8 cellular contexts compared by ENCODE assay signal in the genomic region with DNA sequence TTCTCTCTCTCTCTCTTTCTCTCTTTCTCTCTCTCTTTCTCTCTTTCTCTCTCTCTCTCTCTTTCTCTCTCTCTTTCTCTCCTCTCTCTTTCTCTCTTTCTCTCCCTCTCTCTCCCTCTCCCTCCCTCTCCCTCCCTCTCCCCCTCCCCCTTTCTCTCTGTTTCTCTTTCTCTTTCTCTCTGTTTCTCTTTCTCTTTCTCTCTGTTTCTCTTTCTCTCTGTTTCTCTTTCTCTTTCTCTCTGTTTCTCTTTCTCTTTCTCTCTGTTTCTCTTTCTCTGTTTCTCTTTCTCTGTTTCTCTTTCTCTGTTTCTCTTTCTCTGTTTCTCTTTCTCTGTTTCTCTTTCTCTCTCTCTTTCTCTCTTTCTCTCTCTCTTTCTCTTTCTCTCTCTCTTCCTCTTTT.
DNase-seq lines count a peak whose midpoint lies in the region; ATAC-seq and TF ChIP-seq lines count a peak whose summit lies in the region.
"Not testable (repeated sequence)": the region's sequence is repeated elsewhere in the genome, so short reads cannot be mapped to it uniquely, and the experiment has no call there.

No MANE protein-coding gene starts in this region.

- H3K27me3 Mint-ChIP-seq in CD8-positive, alpha-beta memory T cell: peaks cover 0 to 12% of the 10 kb centered on the region in 2 donors
- H3K27me3 Mint-ChIP-seq in T-helper 2 cell treated with Interferon-gamma antibody and Interleukin-4, amounts not matched to agents 5 μg/mL and 100 μg/mL, for 36 hours (ENCODE audit: low read depth); activated CD8-positive, alpha-beta T cell treated with anti-CD3 and anti-CD28 coated beads for 36 hours; activated T-helper 1 cell treated with anti-CD3 and anti-CD28 coated beads, Interleukin-12 subunit alpha, Interleukin-12 subunit beta, Interleukin-2, Interleukin-4 antibody, amounts not matched to agents 30 ng/mL and 10 ng/mL and 1 ng/mL, durations not matched to agents 14 hours and 24 hours and 36 hours (ENCODE audit: insufficient read depth); effector memory CD8-positive, alpha-beta T cell; natural killer cell (ENCODE audit: low read depth in 2 of 2); stimulated activated naive CD8-positive, alpha-beta T cell treated with anti-CD3 and anti-CD28 coated beads, Interleukin-15, Interleukin-2, amounts not matched to agents 100 ng/mL and 50 ng/mL, for 24 hours: not testable (repeated sequence)

- not testable (repeated sequence) for H3K4me1 ChIP-seq in CD8-positive, alpha-beta memory T cell (ENCODE audit: insufficient read depth, low read length)

- peak overlapping the region in 6 of 7 donors; percentile 35 to 87 (median 56) for H3K4me3 Mint-ChIP-seq in CD8-positive, alpha-beta memory T cell
- peak overlapping the region; percentile 52 for H3K4me3 Mint-ChIP-seq in T-helper 2 cell treated with Interferon-gamma antibody and Interleukin-4, amounts not matched to agents 5 μg/mL and 100 μg/mL, for 36 hours
- peak overlapping the region; percentile 50 for H3K4me3 Mint-ChIP-seq in activated CD8-positive, alpha-beta T cell treated with anti-CD3 and anti-CD28 coated beads for 36 hours
- peak overlapping the region; percentile 69 for H3K4me3 Mint-ChIP-seq in activated T-helper 1 cell treated with anti-CD3 and anti-CD28 coated beads, Interleukin-12 subunit alpha, Interleukin-12 subunit beta, Interleukin-2, Interleukin-4 antibody, amounts not matched to agents 30 ng/mL and 10 ng/mL and 1 ng/mL, durations not matched to agents 14 hours and 24 hours and 36 hours
- peak overlapping the region; percentile 53 to 69 for H3K4me3 Mint-ChIP-seq in effector memory CD8-positive, alpha-beta T cell
- peak overlapping the region; percentile 59 for H3K4me3 Mint-ChIP-seq in natural killer cell
- H3K4me3 Mint-ChIP-seq in stimulated activated naive CD8-positive, alpha-beta T cell treated with anti-CD3 and anti-CD28 coated beads, Interleukin-15, Interleukin-2, amounts not matched to agents 100 ng/mL and 50 ng/mL, for 24 hours: not testable (repeated sequence)

- CTCF ChIA-PET in CD8-positive, alpha-beta memory T cell (lab: Charles Lee); activated CD8-positive, alpha-beta T cell treated with anti-CD3 and anti-CD28 coated beads for 36 hours (lab: Charles Lee): not testable (repeated sequence)

- intact Hi-C loops in activated CD8-positive, alpha-beta T cell treated with anti-CD3 and anti-CD28 coated beads for 36 hours (cut with micrococcal nuclease): not testable (repeated sequence)
- intact Hi-C loops in activated T-helper 1 cell treated with anti-CD3 and anti-CD28 coated beads, Interleukin-12 subunit alpha, Interleukin-12 subunit beta, Interleukin-2, Interleukin-4 antibody, amounts not matched to agents 30 ng/mL and 10 ng/mL and 1 ng/mL, durations not matched to agents 14 hours and 24 hours and 36 hours (cut with micrococcal nuclease): loop anchor here (1.0 kb wide), 1 partner anchor 21 kb away; no protein-coding TSS in a partner anchor
- intact Hi-C loops in natural killer cell (cut with micrococcal nuclease): loop anchor here (2.0 kb wide), 1 partner anchor 21 kb away; no protein-coding TSS in a partner anchor

- peaks cover 30 to 47% (median 33%) of the 10 kb centered on the region in 3 donors for H3K4me1 Mint-ChIP-seq in CD8-positive, alpha-beta memory T cell
- peaks cover 19% of the 10 kb centered on the region for H3K4me1 Mint-ChIP-seq in T-helper 2 cell treated with Interferon-gamma antibody and Interleukin-4, amounts not matched to agents 5 μg/mL and 100 μg/mL, for 36 hours (ENCODE audit: low read depth)
- H3K4me1 Mint-ChIP-seq in activated CD8-positive, alpha-beta T cell treated with anti-CD3 and anti-CD28 coated beads for 36 hours (ENCODE audit: low read depth): peaks cover 33% of the 10 kb centered on the region
- peaks cover 33% of the 10 kb centered on the region for H3K4me1 Mint-ChIP-seq in activated T-helper 1 cell treated with anti-CD3 and anti-CD28 coated beads, Interleukin-12 subunit alpha, Interleukin-12 subunit beta, Interleukin-2, Interleukin-4 antibody, amounts not matched to agents 30 ng/mL and 10 ng/mL and 1 ng/mL, durations not matched to agents 14 hours and 24 hours and 36 hours (ENCODE audit: low read depth)
- peaks cover 17 to 32% of the 10 kb centered on the region in 2 donors for H3K4me1 Mint-ChIP-seq in effector memory CD8-positive, alpha-beta T cell (ENCODE audit: low read depth in 2 of 2)
- H3K4me1 Mint-ChIP-seq in natural killer cell: peaks cover 19 to 36% of the 10 kb centered on the region in 2 donors
- peaks cover 31% of the 10 kb centered on the region for H3K4me1 Mint-ChIP-seq in stimulated activated naive CD8-positive, alpha-beta T cell treated with anti-CD3 and anti-CD28 coated beads, Interleukin-15, Interleukin-2, amounts not matched to agents 100 ng/mL and 50 ng/mL, for 24 hours (ENCODE audit: low read depth)

- DNase-seq in CD8-positive, alpha-beta memory T cell: peak in 1 of 5 donors; percentile 26
- not testable (repeated sequence) for DNase-seq in T-helper 2 cell treated with Interferon-gamma antibody and Interleukin-4, amounts not matched to agents 5 μg/mL and 100 μg/mL, for 36 hours (ENCODE audit: low spot score); activated CD8-positive, alpha-beta T cell treated with anti-CD3 and anti-CD28 coated beads for 36 hours; activated T-helper 1 cell treated with anti-CD3 and anti-CD28 coated beads, Interleukin-12 subunit alpha, Interleukin-12 subunit beta, Interleukin-2, Interleukin-4 antibody, amounts not matched to agents 30 ng/mL and 10 ng/mL and 1 ng/mL, durations not matched to agents 14 hours and 24 hours and 36 hours (ENCODE audit: low spot score); activated naive CD4-positive, alpha-beta T cell treated with anti-CD3 and anti-CD28 coated beads, Interleukin-2, amount 50 U/mL, for 72 hours (ENCODE audit: low spot score in 2 of 2); effector memory CD8-positive, alpha-beta T cell; natural killer cell

- not testable (repeated sequence) for H3K27me3 ChIP-seq in CD8-positive, alpha-beta memory T cell (ENCODE audit: insufficient read depth, low read length, poor library complexity, severe bottlenecking)

- not testable (repeated sequence) for H3K36me3 ChIP-seq in CD8-positive, alpha-beta memory T cell (ENCODE audit: insufficient read depth, low read length)

- H3K36me3 Mint-ChIP-seq in CD8-positive, alpha-beta memory T cell: peaks cover 4 to 24% (median 8%) of the 10 kb centered on the region in 3 donors
- peaks cover 23% of the 10 kb centered on the region for H3K36me3 Mint-ChIP-seq in T-helper 2 cell treated with Interferon-gamma antibody and Interleukin-4, amounts not matched to agents 5 μg/mL and 100 μg/mL, for 36 hours (ENCODE audit: low read depth)
- H3K36me3 Mint-ChIP-seq in activated CD8-positive, alpha-beta T cell treated with anti-CD3 and anti-CD28 coated beads for 36 hours (ENCODE audit: low read depth): peaks cover 51% of the 10 kb centered on the region
- H3K36me3 Mint-ChIP-seq in activated T-helper 1 cell treated with anti-CD3 and anti-CD28 coated beads, Interleukin-12 subunit alpha, Interleukin-12 subunit beta, Interleukin-2, Interleukin-4 antibody, amounts not matched to agents 30 ng/mL and 10 ng/mL and 1 ng/mL, durations not matched to agents 14 hours and 24 hours and 36 hours (ENCODE audit: low read depth): peaks cover 18% of the 10 kb centered on the region
- peaks cover 13 to 26% of the 10 kb centered on the region in 2 donors for H3K36me3 Mint-ChIP-seq in activated naive CD4-positive, alpha-beta T cell treated with anti-CD3 and anti-CD28 coated beads, Interleukin-2, amount 50 U/mL, for 72 hours
- H3K36me3 Mint-ChIP-seq in effector memory CD8-positive, alpha-beta T cell (ENCODE audit: insufficient read depth): peaks cover 22% of the 10 kb centered on the region
- H3K36me3 Mint-ChIP-seq in natural killer cell: not testable (repeated sequence)
- peaks cover 15% of the 10 kb centered on the region for H3K36me3 Mint-ChIP-seq in stimulated activated naive CD8-positive, alpha-beta T cell treated with anti-CD3 and anti-CD28 coated beads, Interleukin-15, Interleukin-2, amounts not matched to agents 100 ng/mL and 50 ng/mL, for 24 hours (ENCODE audit: low read depth)

- H3K4me3 ChIP-seq in CD8-positive, alpha-beta memory T cell (ENCODE audit: low read length): not testable (repeated sequence)

- peak; percentile 14 for TF ChIP-seq CTCF in activated CD8-positive, alpha-beta T cell treated with anti-CD3 and anti-CD28 coated beads for 36 hours (IDR thresholded peaks at IDR 0.05)
- TF ChIP-seq CTCF in natural killer cell (IDR thresholded peaks at IDR 0.05): peak; percentile 9

- POLR2A ChIA-PET in CD8-positive, alpha-beta memory T cell (lab: Charles Lee); activated CD8-positive, alpha-beta T cell treated with anti-CD3 and anti-CD28 coated beads for 36 hours (lab: Charles Lee): not testable (repeated sequence)

- peak overlapping the region; percentile 43 to 95 (median 90) for H3K27ac Mint-ChIP-seq in CD8-positive, alpha-beta memory T cell
- H3K27ac Mint-ChIP-seq in T-helper 2 cell treated with Interferon-gamma antibody and Interleukin-4, amounts not matched to agents 5 μg/mL and 100 μg/mL, for 36 hours: peak overlapping the region; percentile 90
- H3K27ac Mint-ChIP-seq in activated CD8-positive, alpha-beta T cell treated with anti-CD3 and anti-CD28 coated beads for 36 hours: peak overlapping the region; percentile 76
- H3K27ac Mint-ChIP-seq in activated T-helper 1 cell treated with anti-CD3 and anti-CD28 coated beads, Interleukin-12 subunit alpha, Interleukin-12 subunit beta, Interleukin-2, Interleukin-4 antibody, amounts not matched to agents 30 ng/mL and 10 ng/mL and 1 ng/mL, durations not matched to agents 14 hours and 24 hours and 36 hours: peak overlapping the region; percentile 95
- peak overlapping the region; percentile 38 to 88 for H3K27ac Mint-ChIP-seq in activated naive CD4-positive, alpha-beta T cell treated with anti-CD3 and anti-CD28 coated beads, Interleukin-2, amount 50 U/mL, for 72 hours
- H3K27ac Mint-ChIP-seq in effector memory CD8-positive, alpha-beta T cell: peak overlapping the region; percentile 92 to 96
- peak overlapping the region; percentile 85 to 88 for H3K27ac Mint-ChIP-seq in natural killer cell
- H3K27ac Mint-ChIP-seq in stimulated activated naive CD8-positive, alpha-beta T cell treated with anti-CD3 and anti-CD28 coated beads, Interleukin-15, Interleukin-2, amounts not matched to agents 100 ng/mL and 50 ng/mL, for 24 hours: peak overlapping the region; percentile 84

- H3K9me3 ChIP-seq in CD8-positive, alpha-beta memory T cell (ENCODE audit: low read length): not testable (repeated sequence)

- H3K9me3 Mint-ChIP-seq in CD8-positive, alpha-beta memory T cell; effector memory CD8-positive, alpha-beta T cell; natural killer cell: not testable (repeated sequence)
- H3K9me3 Mint-ChIP-seq in T-helper 2 cell treated with Interferon-gamma antibody and Interleukin-4, amounts not matched to agents 5 μg/mL and 100 μg/mL, for 36 hours: peaks cover 15% of the 10 kb centered on the region
- peaks cover 23% of the 10 kb centered on the region for H3K9me3 Mint-ChIP-seq in activated CD8-positive, alpha-beta T cell treated with anti-CD3 and anti-CD28 coated beads for 36 hours
- H3K9me3 Mint-ChIP-seq in activated T-helper 1 cell treated with anti-CD3 and anti-CD28 coated beads, Interleukin-12 subunit alpha, Interleukin-12 subunit beta, Interleukin-2, Interleukin-4 antibody, amounts not matched to agents 30 ng/mL and 10 ng/mL and 1 ng/mL, durations not matched to agents 14 hours and 24 hours and 36 hours: peaks cover 21% of the 10 kb centered on the region
- peaks cover 15 to 21% of the 10 kb centered on the region in 2 donors for H3K9me3 Mint-ChIP-seq in activated naive CD4-positive, alpha-beta T cell treated with anti-CD3 and anti-CD28 coated beads, Interleukin-2, amount 50 U/mL, for 72 hours
- H3K9me3 Mint-ChIP-seq in stimulated activated naive CD8-positive, alpha-beta T cell treated with anti-CD3 and anti-CD28 coated beads, Interleukin-15, Interleukin-2, amounts not matched to agents 100 ng/mL and 50 ng/mL, for 24 hours: peaks cover 30% of the 10 kb centered on the region

- not testable (repeated sequence) for ATAC-seq in activated CD8-positive, alpha-beta T cell treated with anti-CD3 and anti-CD28 coated beads for 36 hours; activated naive CD4-positive, alpha-beta T cell treated with anti-CD3 and anti-CD28 coated beads, Interleukin-2, amount 50 U/mL, for 72 hours; effector memory CD8-positive, alpha-beta T cell (replicated peaks); natural killer cell

- not testable (repeated sequence) for H3K27ac ChIP-seq in CD8-positive, alpha-beta memory T cell (ENCODE audit: low read depth, low read length)
